Comparison of ENCODE assay signal across 19 cellular contexts in the genomic region with DNA sequence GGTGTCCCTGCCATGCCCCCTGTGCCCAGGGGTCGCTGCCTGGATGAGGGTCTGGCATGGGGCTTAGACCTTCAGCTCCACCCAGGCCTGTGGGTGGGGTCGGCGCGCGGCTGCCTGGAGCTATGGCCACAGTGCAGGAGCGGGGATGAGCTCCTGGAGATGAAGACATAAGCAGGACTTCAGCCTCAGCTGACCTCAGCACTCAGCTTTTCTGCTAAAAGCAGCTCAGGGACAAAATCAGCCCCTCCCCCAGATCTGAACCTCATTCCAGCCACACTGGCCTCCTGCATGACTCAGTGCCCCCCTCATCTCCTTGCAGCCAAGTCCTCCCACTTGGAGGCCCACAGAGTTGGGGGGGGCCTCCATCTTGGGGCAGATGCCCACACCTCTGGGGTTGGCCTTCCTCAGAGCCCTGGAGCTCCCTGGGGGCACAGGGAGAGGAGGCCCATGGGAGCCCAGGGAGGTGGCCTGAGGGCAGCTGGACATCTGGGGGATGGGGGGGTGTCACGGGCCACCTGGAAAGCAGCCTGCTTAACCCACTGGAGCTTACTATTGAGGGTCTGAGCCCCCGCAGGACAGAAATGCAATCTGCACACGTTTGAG. TPM values are rescaled to one million over a fixed set of nuclear protein-coding genes. Genes with fewer than 3 reads are reported as not detected.
A peak's percentile ranks its signal among the peaks of the same experiment; 100 is the strongest.
DNase-seq lines count a peak whose midpoint lies in the region; ATAC-seq and TF ChIP-seq lines count a peak whose summit lies in the region.
"Had no signal": no experiment of that assay in that cellular context is flagged by ENCODE, and none has a peak within 500 bp of the region (broad histone marks: within the 10 kb centered on the region; RNA-seq: fewer than 3 reads in every experiment).

No MANE protein-coding gene starts in this region.

- 43 to 46% (median 45%) methylated on average over 8 to 9 of the region's 9 CpGs for WGBS in ovary, 3 donors
- 88 to 89% methylated on average over 8 to 9 of the region's 9 CpGs for WGBS in endodermal cell (ENCODE audit: insufficient coverage in 1 of 2, insufficient read length in 1 of 2), 2 experiments

- intact Hi-C loops in left lung (cut with DNase I): no loop called here
- intact Hi-C loops in ovary (cut with DNase I): no loop called here

- in situ Hi-C loops in astrocyte of the spinal cord (cut with HindIII; ENCODE audit: low sequenced_read_pairs): no loop called here

- TF ChIP-seq EP300 in ovary (IDR thresholded peaks at IDR 0.05): no peak

- H2AFZ ChIP-seq in ACC112 (ENCODE audit: low read length, unreplicated experiment): peak overlapping the region; percentile 12

- peaks cover 14% of the 10 kb centered on the region for H3K4me1 ChIP-seq in ACC112 (ENCODE audit: control insufficient read depth, insufficient read depth, low read length, unreplicated experiment)
- no peaks in the 10 kb centered on the region for H3K4me1 ChIP-seq in left lung
- H3K4me1 ChIP-seq in ovary (ENCODE audit: insufficient read depth): no peaks in the 10 kb centered on the region
- no peaks in the 10 kb centered on the region for H3K4me1 ChIP-seq in endodermal cell (ENCODE audit: control insufficient read depth, insufficient read depth, low read length)
- H3K4me1 ChIP-seq: SJCRH30 had no signal

- H3K27ac ChIP-seq in ACC112 (ENCODE audit: low read depth, low read length) (peak overlapping the region; percentile 52; the same call in 1 of the 2 replicates), left lung (no peak overlapping the region), ovary (no peak overlapping the region), endodermal cell (ENCODE audit: low read depth, low read length) (no peak overlapping the region)
- H3K27ac ChIP-seq: BLaER1, SJCRH30 had no signal

- H3K4me3 Mint-ChIP-seq in endodermal cell: no peak overlapping the region
- H3K4me3 Mint-ChIP-seq: activated T-cell treated with anti-CD3 and anti-CD28 coated beads, Interleukin-2, amount 50 U/mL, for 72 hours; naive thymus-derived CD8-positive, alpha-beta T cell; stimulated activated naive B cell treated with anti-CD40 and anti-IgM and Interleukin-4, amounts not matched to agents 10 μg/mL and 1 μg/mL and 100 μg/mL, for 72 hours had no signal

- no peak overlapping the region for H3K27ac Mint-ChIP-seq in endodermal cell
- H3K27ac Mint-ChIP-seq: activated T-cell treated with anti-CD3 and anti-CD28 coated beads, Interleukin-2, amount 50 U/mL, for 72 hours; stimulated activated naive B cell treated with anti-CD40 and anti-IgM and Interleukin-4, amounts not matched to agents 10 μg/mL and 1 μg/mL and 100 μg/mL, for 72 hours had no signal

- no peaks in the 10 kb centered on the region for H3K79me2 ChIP-seq in ACC112 (ENCODE audit: control insufficient read depth, insufficient read depth, low read length, unreplicated experiment)

- H3K27me3 ChIP-seq in ACC112 (ENCODE audit: insufficient read depth, low read length): no peaks in the 10 kb centered on the region
- no peaks in the 10 kb centered on the region for H3K27me3 ChIP-seq in left lung
- no peaks in the 10 kb centered on the region for H3K27me3 ChIP-seq in ovary
- H3K27me3 ChIP-seq in endodermal cell (ENCODE audit: control insufficient read depth, insufficient read depth, low read length, poor library complexity, severe bottlenecking): no peaks in the 10 kb centered on the region
- H3K27me3 ChIP-seq: BLaER1, SJCRH30 had no signal

- H3K36me3 ChIP-seq in ACC112 (ENCODE audit: insufficient read depth, low read length): peaks cover 9% of the 10 kb centered on the region
- H3K36me3 ChIP-seq in left lung: peaks cover 0 to 36% of the 10 kb centered on the region in 2 donors
- H3K36me3 ChIP-seq in ovary: no peaks in the 10 kb centered on the region
- no peaks in the 10 kb centered on the region for H3K36me3 ChIP-seq in endodermal cell (ENCODE audit: control insufficient read depth, insufficient read depth, low read length)

- H3K9ac ChIP-seq in endodermal cell (ENCODE audit: extremely low read depth, low read length, poor library complexity, severe bottlenecking): no peak overlapping the region
- H3K9ac ChIP-seq: BLaER1 had no signal

- DNase-seq in ELR (ENCODE audit: low read depth) (peak; percentile 15), astrocyte of the spinal cord (ENCODE audit: low read depth, low spot score) (peak; percentile 16), left lung (peak in 1 of 2 donors; percentile 54), ovary (no peak), endodermal cell (no peak)
- DNase-seq: activated CD4-positive, alpha-beta T cell treated with anti-CD3 and anti-CD28 coated beads, Interleukin-2, amount 50 U/mL, for 48 hours; activated T-cell treated with anti-CD3 and anti-CD28 coated beads, Interleukin-2, amount 50 U/mL, for 72 hours; cortex of kidney; DMS 273 treated with DMSO at 0.1 percent for 48 hours; GOT3; SJCRH30; stimulated activated naive B cell treated with anti-CD40 and anti-IgM and Interleukin-4, amounts not matched to agents 10 μg/mL and 1 μg/mL and 100 μg/mL, for 72 hours had no signal

- TF ChIP-seq CTCF in astrocyte of the spinal cord (IDR thresholded peaks at IDR 0.05; ENCODE audit: low read depth, low read length) (no peak), left lung (IDR thresholded peaks at IDR 0.05) (no peak), ovary (IDR thresholded peaks at IDR 0.05) (no peak), endodermal cell (conservative IDR thresholded peaks at IDR 0.05) (no peak)

- H3K27me3 Mint-ChIP-seq in endodermal cell (ENCODE audit: insufficient read depth): no peaks in the 10 kb centered on the region
- H3K27me3 Mint-ChIP-seq: naive thymus-derived CD8-positive, alpha-beta T cell; stimulated activated naive B cell treated with anti-CD40 and anti-IgM and Interleukin-4, amounts not matched to agents 10 μg/mL and 1 μg/mL and 100 μg/mL, for 72 hours had no signal

- H3K4me3 ChIP-seq in ACC112 (ENCODE audit: low read depth, low read length) (no peak overlapping the region), astrocyte of the spinal cord (ENCODE audit: low read depth, low read length) (no peak overlapping the region), left lung (no peak overlapping the region), ovary (no peak overlapping the region), endodermal cell (ENCODE audit: low read length) (no peak overlapping the region)
- H3K4me3 ChIP-seq: BLaER1, SJCRH30 had no signal

- ATAC-seq in left lung: peak; percentile 18
- no peak for ATAC-seq in GM18909 (IDR thresholded peaks at IDR 0.05; ENCODE audit: poor library complexity, unreplicated experiment)
- no peak for ATAC-seq in HG03469 (IDR thresholded peaks at IDR 0.05; ENCODE audit: unreplicated experiment)
- ATAC-seq: activated T-cell treated with anti-CD3 and anti-CD28 coated beads, Interleukin-2, amount 50 U/mL, for 72 hours; naive thymus-derived CD8-positive, alpha-beta T cell; stimulated activated naive B cell treated with anti-CD40 and anti-IgM and Interleukin-4, amounts not matched to agents 10 μg/mL and 1 μg/mL and 100 μg/mL, for 72 hours had no signal

- peaks cover 0 to 23% of the 10 kb centered on the region in 2 donors for H3K9me3 ChIP-seq in left lung
- H3K9me3 ChIP-seq in ovary: no peaks in the 10 kb centered on the region
- no peaks in the 10 kb centered on the region for H3K9me3 ChIP-seq in endodermal cell (ENCODE audit: control insufficient read depth, low read length)

- TF ChIP-seq POLR2A in ovary (IDR thresholded peaks at IDR 0.05): no peak

- H3K9me3 Mint-ChIP-seq in endodermal cell: no peaks in the 10 kb centered on the region

- peaks cover 33% of the 10 kb centered on the region for H3K36me3 Mint-ChIP-seq in endodermal cell (ENCODE audit: low read depth)

- no peaks in the 10 kb centered on the region for H3K4me1 Mint-ChIP-seq in endodermal cell
- H3K4me1 Mint-ChIP-seq: naive thymus-derived CD8-positive, alpha-beta T cell; stimulated activated naive B cell treated with anti-CD40 and anti-IgM and Interleukin-4, amounts not matched to agents 10 μg/mL and 1 μg/mL and 100 μg/mL, for 72 hours had no signal

RNA-seq across cellular contexts. Expression of a gene that starts 19.4 kb away (rescaled TPM):
- total RNA-seq in left lung (1 to 10 TPM; 3.1 to 3.2 TPM), ovary (10 to 100 TPM in 1 of 7 donors, 1 to 10 TPM in 6; 1.4 to 10.2 (median 3.9) TPM), endodermal cell (1 to 10 TPM; 1.0 to 1.9 TPM)
- polyA plus RNA-seq in ovary: 1 to 10 TPM in 1 of 2 donors, under 1 TPM in 1; 0.47 to 2.3 TPM
- polyA plus RNA-seq in endodermal cell (2013, experiment 1 of 2): 0.36 TPM
- 1.0 TPM for polyA plus RNA-seq in endodermal cell (2013, experiment 2 of 2)
- total RNA-seq: lung microvascular endothelial cell, skeletal muscle tissue had no signal
- polyA plus RNA-seq: naive thymus-derived CD8-positive, alpha-beta T cell had no signal

Comparison
In these comparisons a context has a peak if more than half of its experiments do, and no peak if none do; other contexts are left out.
1. DNase-seq: peak in ELR (single experiment) and astrocyte of the spinal cord (single experiment); none in ovary (0 of 5) and endodermal cell (single experiment).